In the genomic region with DNA sequence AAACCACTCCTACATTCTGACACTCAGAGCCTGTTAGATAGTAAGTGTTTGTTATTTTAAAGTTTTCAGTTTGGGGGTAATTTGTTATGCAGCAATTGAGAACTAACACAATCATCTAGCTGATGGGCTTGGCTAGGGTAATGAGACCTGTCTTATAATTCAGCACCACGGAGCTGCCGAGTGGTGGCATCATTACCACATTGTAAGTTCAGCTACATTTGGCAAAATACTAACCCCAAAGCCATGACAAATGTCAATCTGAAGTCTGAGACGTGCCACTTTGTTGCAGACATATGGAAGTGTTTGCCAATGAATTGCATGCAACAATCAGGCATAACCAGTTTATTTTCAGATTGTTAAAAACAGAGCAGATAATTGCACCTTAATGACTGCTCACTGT, we compare ENCODE assay signal across 11 cellular contexts. TPM values are rescaled to one million over a fixed set of nuclear protein-coding genes. Genes with fewer than 3 reads are reported as not detected.
DNase-seq lines count a peak whose midpoint lies in the region; ATAC-seq and TF ChIP-seq lines count a peak whose summit lies in the region.
"Had no signal": no experiment of that assay in that cellular context is flagged by ENCODE, and none has a peak within 500 bp of the region (broad histone marks: within the 10 kb centered on the region; RNA-seq: fewer than 3 reads in every experiment).

No MANE protein-coding gene starts in this region.

- no peaks in the 10 kb centered on the region for H3K9me3 ChIP-seq in A673 (ENCODE audit: low read depth, low read length, poor library complexity, severe bottlenecking)
- H3K9me3 ChIP-seq in mammary epithelial cell (replicated peaks; ENCODE audit: insufficient read depth, low read length), result no peaks in the 10 kb centered on the region
- peaks cover 0 to 13% of the 10 kb centered on the region in 2 donors for H3K9me3 ChIP-seq in left lung

- no peaks in the 10 kb centered on the region; the same call in 1 of the 2 replicates for H3K9me3 Mint-ChIP-seq in HFFc6

- TF ChIP-seq CTCF in A673 (conservative IDR thresholded peaks at IDR 0.05; ENCODE audit: low read depth, low read length) (peak; percentile 65), HFFc6 (IDR thresholded peaks at IDR 0.05) (peak; percentile 30), mammary epithelial cell (conservative IDR thresholded peaks at IDR 0.05 in 1 of 2, IDR thresholded peaks at IDR 0.05 in 1 of 2; ENCODE audit: extremely low read depth in 1 of 2, insufficient read depth in 1 of 2, low read depth in 1 of 2, low read length in 2 of 2) (peak; percentile 8 to 38), left lung (IDR thresholded peaks at IDR 0.05) (peak in 1 of 2 donors; percentile 13)

- H3K27me3 Mint-ChIP-seq in HFFc6 (ENCODE audit: insufficient read depth), result peaks cover 18% of the 10 kb centered on the region

- H3K4me3 ChIP-seq in A673 (ENCODE audit: low read depth, low read length, poor library complexity, severe bottlenecking), result no peak overlapping the region
- H3K4me3 ChIP-seq in mammary epithelial cell (replicated peaks in 1 of 3; ENCODE audit: insufficient read depth in 1 of 3, low read depth in 2 of 3, low read length in 3 of 3), result no peak overlapping the region
- H3K4me3 ChIP-seq in left lung, result no peak overlapping the region

- DNase-seq in A673 (ENCODE audit: low spot score) (peak; percentile 38), HFFc6 (no peak), mammary epithelial cell (no peak), left lung (no peak), NCI-H2107 treated with DMSO at 0.1 percent for 48 hours (lab: John Stamatoyannopoulos, UW; ENCODE audit: unreplicated experiment) (no peak), kidney glomerular epithelial cell (lab: John Stamatoyannopoulos, UW) (no peak)
- DNase-seq: DMS153, natural killer cell, SHP77 treated with DMSO at 0.1 percent for 48 hours had no signal

- H3K36me3 ChIP-seq in A673 (ENCODE audit: insufficient read depth, low read length, poor library complexity, severe bottlenecking) (no peaks in the 10 kb centered on the region), mammary epithelial cell (ENCODE audit: insufficient read depth, low read length) (no peaks in the 10 kb centered on the region), left lung (peaks cover 0 to 33% of the 10 kb centered on the region in 2 donors)

- intact Hi-C loops in A673 (cut with micrococcal nuclease; ENCODE audit: unreplicated experiment), result loop anchor here (2.0 to 10.0 kb wide), 2 partner anchors 92 to 264 kb away; no protein-coding TSS in a partner anchor
- intact Hi-C loops in mammary epithelial cell (cut with micrococcal nuclease), result loop anchor here (1.0 to 2.0 kb wide), 2 partner anchors 58 to 265 kb away; no protein-coding TSS in a partner anchor
- intact Hi-C loops in left lung (cut with DNase I), result no loop called here

- no peaks in the 10 kb centered on the region for H3K79me2 ChIP-seq in mammary epithelial cell (ENCODE audit: insufficient read depth, low read length)

- H3K36me3 Mint-ChIP-seq in HFFc6 (ENCODE audit: low read depth), result no peaks in the 10 kb centered on the region
- H3K36me3 Mint-ChIP-seq: natural killer cell had no signal

- 42% methylated on average over 3 of the region's 3 CpGs for WGBS in mammary epithelial cell (ENCODE audit: low coverage, missing lambda C conversion rate)

- no peak overlapping the region for H3K27ac ChIP-seq in A673 (ENCODE audit: low read depth, low read length, poor library complexity, severe bottlenecking)
- H3K27ac ChIP-seq in mammary epithelial cell (ENCODE audit: insufficient read depth, low read depth, low read length), result no peak overlapping the region
- H3K27ac ChIP-seq in left lung, result no peak overlapping the region

- dilution Hi-C loops in mammary epithelial cell (cut with HindIII; ENCODE audit: low sequenced_read_pairs), result no loop called here

- H3K27me3 ChIP-seq in A673 (replicated peaks; ENCODE audit: insufficient read depth, low read depth, low read length, poor library complexity) (no peaks in the 10 kb centered on the region), mammary epithelial cell (ENCODE audit: insufficient read depth, low read length) (no peaks in the 10 kb centered on the region), left lung (no peaks in the 10 kb centered on the region)

- in situ Hi-C loops in mammary epithelial cell (cut with MboI; ENCODE audit: low sequenced_read_pairs in 2 of 2), result no loop called here

- H3K4me1 Mint-ChIP-seq in HFFc6 (ENCODE audit: low read depth), result no peaks in the 10 kb centered on the region

- no peak overlapping the region for H2AFZ ChIP-seq in mammary epithelial cell (ENCODE audit: low read depth, low read length)

- H3K27ac Mint-ChIP-seq in HFFc6, result no peak overlapping the region

- ATAC-seq in left lung, result peak; percentile 63
- no peak for ATAC-seq in GM18858 (IDR thresholded peaks at IDR 0.05; ENCODE audit: unreplicated experiment)
- ATAC-seq in GM18498 (IDR thresholded peaks at IDR 0.05; ENCODE audit: unreplicated experiment), result no peak
- ATAC-seq: natural killer cell had no signal

- POLR2A ChIA-PET in A673 (lab: Charles Lee; ENCODE audit: low non-redundant PET), result no interaction called here

- H3K4me3 Mint-ChIP-seq in HFFc6, result no peak overlapping the region
- H3K4me3 Mint-ChIP-seq: natural killer cell had no signal

- no peaks in the 10 kb centered on the region for H3K4me1 ChIP-seq in A673 (ENCODE audit: insufficient read depth, low read length, poor library complexity, severe bottlenecking)
- H3K4me1 ChIP-seq in mammary epithelial cell (ENCODE audit: insufficient read depth, low read length), result no peaks in the 10 kb centered on the region
- H3K4me1 ChIP-seq in left lung, result peaks cover 0 to 7% of the 10 kb centered on the region in 2 donors

- H3K9ac ChIP-seq in mammary epithelial cell (ENCODE audit: insufficient read depth, low read length), result no peak overlapping the region

- no peak overlapping the region for H3K4me2 ChIP-seq in mammary epithelial cell (ENCODE audit: insufficient read depth, low read depth, low read length)

- BruUV-seq in A673 (replicated peaks; lab: Mats Ljungman, UMichigan) (no TSS peak), mammary epithelial cell (replicated peaks; lab: Mats Ljungman, UMichigan) (no TSS peak)

- no peaks in the 10 kb centered on the region for H4K20me1 ChIP-seq in mammary epithelial cell (ENCODE audit: insufficient read depth, low read length)

- CTCF ChIA-PET in A673 (lab: Charles Lee), result interaction anchor here (1.0 to 1.5 kb wide), 3 partner anchors 263 to 382 kb away, joined by 3 to 7 read pairs (median 4); a partner anchor contains a TSS
- CTCF ChIA-PET in mammary epithelial cell (lab: Charles Lee; ENCODE audit: low non-redundant PET), result interaction anchor here (0.6 to 0.7 kb wide), 2 partner anchors 196 to 197 kb away, joined by 3 read pairs; no protein-coding TSS in a partner anchor

RNA-seq across cellular contexts. Expression of a gene that starts 52.7 kb away (rescaled TPM):
- total RNA-seq in A673 (2021) (not detected in 2 replicates), mammary epithelial cell (under 1 TPM; 0.12 to 0.67 TPM), left lung (10 to 100 TPM in 1 of 2 donors, 1 to 10 TPM in 1; 8.2 to 21.6 TPM)
- total RNA-seq in HFFc6 (2021; fragmentation: NEBNext Ultra II Directional; extraction: Animal tissue kit (Norgen Biotek cat#: 25700)), result not detected
- polyA plus RNA-seq in mammary epithelial cell, result 0.08 TPM
- not detected for polyA minus RNA-seq in mammary epithelial cell

Comparison
In these comparisons a context has a peak if more than half of its experiments do, and no peak if none do; other contexts are left out.
1. intact Hi-C loops: an anchor here in A673 (2.0 to 10.0 kb wide) and mammary epithelial cell (1.0 to 2.0 kb wide); none called in left lung.